ENCODE assay signal across 9 cellular contexts in genomic region chr3:172094621-172095557, GRCh38. TPM values are rescaled to one million over a fixed set of nuclear protein-coding genes. Genes with fewer than 3 reads are reported as not detected.
DNase-seq lines count a peak whose midpoint lies in the region; ATAC-seq and TF ChIP-seq lines count a peak whose summit lies in the region.
"Had no signal": no experiment of that assay in that cellular context is flagged by ENCODE, and none has a peak within 500 bp of the region (broad histone marks: within the 10 kb centered on the region; RNA-seq: fewer than 3 reads in every experiment).

No MANE protein-coding gene starts in this region.

- H3K36me3 ChIP-seq in neutrophil = no peaks in the 10 kb centered on the region
- H3K36me3 ChIP-seq in MG63 = peaks cover 26% of the 10 kb centered on the region

- POLR2A ChIA-PET in activated CD8-positive, alpha-beta T cell treated with anti-CD3 and anti-CD28 coated beads, Interleukin-2, amount 10 ng/mL, durations not matched to agents 7 days and 5 days (lab: Charles Lee) = no interaction called here

- intact Hi-C loops in activated naive CD4-positive, alpha-beta T cell treated with anti-CD3 and anti-CD28 coated beads for 36 hours (cut with micrococcal nuclease) = loop anchor here (1.0 kb wide), 1 partner anchor 12 kb away; no protein-coding TSS in a partner anchor

- no peak overlapping the region for H3K4me3 Mint-ChIP-seq in activated naive CD4-positive, alpha-beta T cell treated with anti-CD3 and anti-CD28 coated beads for 36 hours
- H3K4me3 Mint-ChIP-seq in activated CD8-positive, alpha-beta T cell treated with anti-CD3 and anti-CD28 coated beads, Interleukin-2, amount 10 ng/mL, durations not matched to agents 7 days and 5 days = peak overlapping the region; percentile 17

- CTCF ChIA-PET in activated naive CD4-positive, alpha-beta T cell treated with anti-CD3 and anti-CD28 coated beads for 36 hours (lab: Charles Lee) = interaction anchor here (0.7 kb wide), 1 partner anchor 13 kb away, joined by 3 read pairs; no protein-coding TSS in a partner anchor
- CTCF ChIA-PET in activated CD8-positive, alpha-beta T cell treated with anti-CD3 and anti-CD28 coated beads, Interleukin-2, amount 10 ng/mL, durations not matched to agents 7 days and 5 days (lab: Charles Lee) = interaction anchor here (1.1 to 1.6 kb wide), 2 partner anchors 13 to 48 kb away, joined by 3 to 4 read pairs; no protein-coding TSS in a partner anchor

- peak; percentile 23 for DNase-seq in activated naive CD4-positive, alpha-beta T cell treated with anti-CD3 and anti-CD28 coated beads for 36 hours
- no peak for DNase-seq in activated naive CD4-positive, alpha-beta T cell treated with anti-CD3 and anti-CD28 coated beads, Interleukin-2, amount 50 U/mL, for 16 hours
- DNase-seq in activated CD8-positive, alpha-beta T cell treated with anti-CD3 and anti-CD28 coated beads, Interleukin-2, amount 10 ng/mL, durations not matched to agents 7 days and 5 days = peak; percentile 42
- no peak for DNase-seq in NCI-H345 treated with DMSO at 0.1 percent for 48 hours (lab: John Stamatoyannopoulos, UW; ENCODE audit: unreplicated experiment)
- DNase-seq in NCI-H526 treated with DMSO at 0.1 percent for 48 hours (lab: John Stamatoyannopoulos, UW) = no peak
- DNase-seq in MG63 = no peak

- no peak overlapping the region for H3K27ac Mint-ChIP-seq in activated naive CD4-positive, alpha-beta T cell treated with anti-CD3 and anti-CD28 coated beads for 36 hours
- peak overlapping the region; percentile 0 for H3K27ac Mint-ChIP-seq in activated CD8-positive, alpha-beta T cell treated with anti-CD3 and anti-CD28 coated beads, Interleukin-2, amount 10 ng/mL, durations not matched to agents 7 days and 5 days

- H3K9me3 Mint-ChIP-seq in activated naive CD4-positive, alpha-beta T cell treated with anti-CD3 and anti-CD28 coated beads for 36 hours = no peaks in the 10 kb centered on the region
- no peaks in the 10 kb centered on the region for H3K9me3 Mint-ChIP-seq in activated CD8-positive, alpha-beta T cell treated with anti-CD3 and anti-CD28 coated beads, Interleukin-2, amount 10 ng/mL, durations not matched to agents 7 days and 5 days (ENCODE audit: insufficient read depth)

- H3K4me1 Mint-ChIP-seq in activated naive CD4-positive, alpha-beta T cell treated with anti-CD3 and anti-CD28 coated beads for 36 hours (ENCODE audit: low read depth) = peaks cover 51% of the 10 kb centered on the region
- peaks cover 37% of the 10 kb centered on the region for H3K4me1 Mint-ChIP-seq in activated CD8-positive, alpha-beta T cell treated with anti-CD3 and anti-CD28 coated beads, Interleukin-2, amount 10 ng/mL, durations not matched to agents 7 days and 5 days (ENCODE audit: low read depth)

- H3K9me3 ChIP-seq in neutrophil = no peaks in the 10 kb centered on the region
- no peaks in the 10 kb centered on the region for H3K9me3 ChIP-seq in MG63

- H3K27ac ChIP-seq in neutrophil = peak overlapping the region; percentile 68
- H3K27ac ChIP-seq: parathyroid adenoma had no signal

- H3K27me3 Mint-ChIP-seq in activated naive CD4-positive, alpha-beta T cell treated with anti-CD3 and anti-CD28 coated beads for 36 hours (ENCODE audit: low read depth) = no peaks in the 10 kb centered on the region
- H3K27me3 Mint-ChIP-seq in activated CD8-positive, alpha-beta T cell treated with anti-CD3 and anti-CD28 coated beads, Interleukin-2, amount 10 ng/mL, durations not matched to agents 7 days and 5 days (ENCODE audit: low read depth) = no peaks in the 10 kb centered on the region

- H3K4me3 ChIP-seq in neutrophil (ENCODE audit: low read depth in 1 of 2, low read length in 1 of 2) (no peak overlapping the region), MG63 (no peak overlapping the region)

- peaks cover 27 to 47% of the 10 kb centered on the region in 2 experiments for H3K4me1 ChIP-seq in neutrophil (ENCODE audit: control insufficient read depth in 1 of 2, insufficient read depth in 1 of 2, low read depth in 1 of 2, low read length in 1 of 2)
- H3K4me1 ChIP-seq: parathyroid adenoma had no signal

- no peaks in the 10 kb centered on the region for H3K36me3 Mint-ChIP-seq in activated naive CD4-positive, alpha-beta T cell treated with anti-CD3 and anti-CD28 coated beads for 36 hours (ENCODE audit: low read depth)
- peaks cover 2% of the 10 kb centered on the region for H3K36me3 Mint-ChIP-seq in activated CD8-positive, alpha-beta T cell treated with anti-CD3 and anti-CD28 coated beads, Interleukin-2, amount 10 ng/mL, durations not matched to agents 7 days and 5 days (ENCODE audit: low read depth)

- H3K27me3 ChIP-seq in neutrophil = no peaks in the 10 kb centered on the region
- H3K27me3 ChIP-seq in MG63 = no peaks in the 10 kb centered on the region

- peak; percentile 92 for ATAC-seq in HG03039 (IDR thresholded peaks at IDR 0.05; ENCODE audit: unreplicated experiment)
- peak; percentile 87 for ATAC-seq in activated CD8-positive, alpha-beta T cell treated with anti-CD3 and anti-CD28 coated beads, Interleukin-2, amount 10 ng/mL, durations not matched to agents 7 days and 5 days

- no peak for TF ChIP-seq CTCF in neutrophil (IDR thresholded peaks at IDR 0.05)

RNA-seq across cellular contexts. Expression of gene FNDC3B, which starts 55.5 kb away (rescaled TPM):
- total RNA-seq in activated naive CD4-positive, alpha-beta T cell treated with anti-CD3 and anti-CD28 coated beads for 36 hours = 10 to 100 TPM in 1 of 2 experiments, 1 to 10 TPM in 1; 9.2 to 13.5 TPM
- total RNA-seq in activated CD8-positive, alpha-beta T cell treated with anti-CD3 and anti-CD28 coated beads, Interleukin-2, amount 10 ng/mL, durations not matched to agents 7 days and 5 days = 10 to 100 TPM; 11.5 to 12.3 TPM
- total RNA-seq in MG63 (2014; rRNA removed; shearing (Covaris generic); ENCODE audit: low replicate concordance) = 44.8 and 53.7 TPM in 2 replicates

Comparison
In these comparisons a context has a peak if more than half of its experiments do, and no peak if none do; other contexts are left out.
1. DNase-seq: peak in activated naive CD4-positive, alpha-beta T cell treated with anti-CD3 and anti-CD28 coated beads for 36 hours (single experiment) and activated CD8-positive, alpha-beta T cell treated with anti-CD3 and anti-CD28 coated beads, Interleukin-2, amount 10 ng/mL, durations not matched to agents 7 days and 5 days (single experiment); none in activated naive CD4-positive, alpha-beta T cell treated with anti-CD3 and anti-CD28 coated beads, Interleukin-2, amount 50 U/mL, for 16 hours (single experiment), NCI-H345 treated with DMSO at 0.1 percent for 48 hours (single experiment), NCI-H526 treated with DMSO at 0.1 percent for 48 hours (single experiment) and MG63 (single experiment).